In genomic region chr1:229714964-229715603, GRCh38 we compare ENCODE assay signal across 8 cellular contexts.
DNase-seq lines count a peak whose midpoint lies in the region; ATAC-seq, FAIRE-seq and TF ChIP-seq lines count a peak whose summit lies in the region.

No MANE protein-coding gene starts in this region.

- H3K36me3 ChIP-seq in A673 (ENCODE audit: insufficient read depth, low read length, poor library complexity, severe bottlenecking) (no peaks in the 10 kb centered on the region), left lung (no peaks in the 10 kb centered on the region)

- H3K4me3 ChIP-seq in A673 (ENCODE audit: low read depth, low read length, poor library complexity, severe bottlenecking) (no peak overlapping the region), left lung (no peak overlapping the region)

- H3K9me3 ChIP-seq in A673 (ENCODE audit: low read depth, low read length, poor library complexity, severe bottlenecking) (no peaks in the 10 kb centered on the region), left lung (peaks cover 0 to 2% of the 10 kb centered on the region in 2 donors)

- peaks cover 6% of the 10 kb centered on the region for H3K4me1 ChIP-seq in A673 (ENCODE audit: insufficient read depth, low read length, poor library complexity, severe bottlenecking)
- no peaks in the 10 kb centered on the region for H3K4me1 ChIP-seq in left lung

- FAIRE-seq in GM18507 (lab: Jason Lieb, UNC) (peak; percentile 90), frontal cortex (lab: Jason Lieb, UNC) (no peak)

- DNase-seq in A673 (ENCODE audit: low spot score) = peak; percentile 34
- no peak for DNase-seq in GM18507 (ENCODE audit: extremely low spot score, insufficient read length, low read depth)
- DNase-seq in M059J (ENCODE audit: low read depth) = peak; percentile 60
- DNase-seq in activated CD8-positive, alpha-beta memory T cell treated with anti-CD3 and anti-CD28 coated beads, Interleukin-2, amount 50 U/mL, for 48 hours = peak; percentile 64
- DNase-seq in left lung = no peak
- DNase-seq in effector CD8-positive, alpha-beta T cell (lab: John Stamatoyannopoulos, UW) = no peak
- DNase-seq in NCI-H345 (lab: John Stamatoyannopoulos, UW) = no peak
- no peak for DNase-seq in frontal cortex (ENCODE audit: low spot score in 2 of 2)

- intact Hi-C loops in A673 (cut with micrococcal nuclease; ENCODE audit: unreplicated experiment) = loop anchor here (5.0 kb wide), 1 partner anchor 597 kb away; no protein-coding TSS in a partner anchor
- intact Hi-C loops in left lung (cut with DNase I) = no loop called here

- POLR2A ChIA-PET in A673 (lab: Charles Lee; ENCODE audit: low non-redundant PET) = no interaction called here

- H3K27me3 ChIP-seq in A673 (replicated peaks; ENCODE audit: insufficient read depth, low read depth, low read length, poor library complexity) (no peaks in the 10 kb centered on the region), left lung (no peaks in the 10 kb centered on the region)

- CTCF ChIA-PET in A673 (lab: Charles Lee) = interaction anchor here (0.6 kb wide), 1 partner anchor 272 kb away, joined by 3 read pairs; no protein-coding TSS in a partner anchor

- BruUV-seq in A673 (replicated peaks; lab: Mats Ljungman, UMichigan) = no TSS peak

- no peak overlapping the region for H3K27ac ChIP-seq in A673 (ENCODE audit: low read depth, low read length, poor library complexity, severe bottlenecking)
- no peak overlapping the region for H3K27ac ChIP-seq in left lung

- TF ChIP-seq CTCF in A673 (conservative IDR thresholded peaks at IDR 0.05; ENCODE audit: low read depth, low read length) (peak; percentile 53), left lung (IDR thresholded peaks at IDR 0.05) (no peak)

- peak; percentile 27 for ATAC-seq in left lung

Comparison
In these comparisons a context has a peak if more than half of its experiments do, and no peak if none do; other contexts are left out.
1. DNase-seq: peak in A673 (single experiment), M059J (single experiment) and activated CD8-positive, alpha-beta memory T cell treated with anti-CD3 and anti-CD28 coated beads, Interleukin-2, amount 50 U/mL, for 48 hours (single experiment); none in GM18507 (single experiment), left lung (0 of 2), effector CD8-positive, alpha-beta T cell (single experiment), NCI-H345 (single experiment) and frontal cortex (0 of 2).